17 cellular contexts compared by ENCODE assay signal in the genomic region with DNA sequence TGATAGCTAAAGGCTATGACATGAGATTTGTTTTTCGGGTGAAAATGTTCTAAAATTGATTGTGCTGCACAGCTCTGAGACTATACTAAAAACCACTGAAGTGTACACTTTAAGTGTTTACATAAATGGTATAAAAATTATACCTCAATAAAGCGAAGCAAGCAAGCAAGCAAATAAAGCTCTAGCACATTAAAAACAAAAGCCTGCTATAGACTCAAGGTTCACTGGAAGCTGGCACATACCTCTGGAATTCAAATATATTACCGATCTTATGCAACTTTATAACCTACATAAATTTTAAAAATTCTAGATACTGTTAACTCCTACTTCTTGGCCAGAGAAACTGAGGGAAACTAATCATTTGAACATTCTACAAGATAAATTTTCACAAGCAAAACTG.
"Had no signal": no experiment of that assay in that cellular context is flagged by ENCODE, and none has a peak within 500 bp of the region (broad histone marks: within the 10 kb centered on the region; RNA-seq: fewer than 3 reads in every experiment).

No MANE protein-coding gene starts in this region.

- H3K27me3 Mint-ChIP-seq: activated B cell treated with CpG ODN at 0.5 μM for 24 hours; activated CD4-positive, alpha-beta T cell treated with anti-CD3 and anti-CD28 coated beads for 36 hours; activated naive CD8-positive, alpha-beta T cell treated with anti-CD3 and anti-CD28 coated beads, Interleukin-2, amount 10 ng/mL, durations not matched to agents 7 days and 5 days; naive thymus-derived CD8-positive, alpha-beta T cell; progenitor cell of endocrine pancreas had no signal

- H3K9me3 Mint-ChIP-seq: activated B cell treated with CpG ODN at 0.5 μM for 24 hours; activated naive CD8-positive, alpha-beta T cell treated with anti-CD3 and anti-CD28 coated beads, Interleukin-2, amount 10 ng/mL, durations not matched to agents 7 days and 5 days had no signal

- H3K4me3 Mint-ChIP-seq: activated B cell treated with CpG ODN at 0.5 μM for 24 hours; activated CD4-positive, alpha-beta T cell treated with anti-CD3 and anti-CD28 coated beads for 36 hours; activated naive CD8-positive, alpha-beta T cell treated with anti-CD3 and anti-CD28 coated beads, Interleukin-2, amount 10 ng/mL, durations not matched to agents 7 days and 5 days; naive thymus-derived CD8-positive, alpha-beta T cell had no signal

- H3K36me3 ChIP-seq: lower lobe of right lung, sigmoid colon, thyroid gland had no signal

- H3K27ac Mint-ChIP-seq: activated B cell treated with CpG ODN at 0.5 μM for 24 hours; activated CD4-positive, alpha-beta T cell treated with anti-CD3 and anti-CD28 coated beads for 36 hours; activated naive CD8-positive, alpha-beta T cell treated with anti-CD3 and anti-CD28 coated beads, Interleukin-2, amount 10 ng/mL, durations not matched to agents 7 days and 5 days; naive thymus-derived CD8-positive, alpha-beta T cell; progenitor cell of endocrine pancreas had no signal

- H3K9me3 ChIP-seq: lower lobe of right lung, sigmoid colon, thyroid gland had no signal

- H3K27ac ChIP-seq: heart left ventricle, lower lobe of right lung, sigmoid colon, thyroid gland had no signal

- H3K4me3 ChIP-seq: heart left ventricle, lower lobe of right lung, sigmoid colon, thyroid gland had no signal

- H3K27me3 ChIP-seq: heart left ventricle, sigmoid colon, thyroid gland had no signal

- H3K4me1 ChIP-seq: thyroid gland had no signal

- DNase-seq: activated B cell treated with CpG ODN at 0.5 μM for 24 hours; activated CD4-positive, alpha-beta T cell treated with anti-CD3 and anti-CD28 coated beads for 36 hours; activated CD4-positive, alpha-beta T cell treated with anti-CD3 and anti-CD28 coated beads, Interleukin-2, amount 50 U/mL, for 4 hours; activated naive CD8-positive, alpha-beta T cell treated with anti-CD3 and anti-CD28 coated beads, Interleukin-2, amount 10 ng/mL, durations not matched to agents 7 days and 5 days; cerebellar nuclear complex; heart left ventricle; lower lobe of right lung; mesendoderm; naive thymus-derived CD8-positive, alpha-beta T cell; retina; sigmoid colon; stimulated activated CD4-positive, alpha-beta T cell treated with anti-CD3 and anti-CD28 coated beads, Interleukin-2, amount 100 ng/mL, for 48 hours; stimulated activated CD8-positive, alpha-beta memory T cell treated with anti-CD3 and anti-CD28 coated beads, Interleukin-4, amount 100 ng/mL, for 48 hours; stimulated activated naive CD4-positive, alpha-beta T cell; T1000; thyroid gland had no signal

- ATAC-seq: activated CD4-positive, alpha-beta T cell treated with anti-CD3 and anti-CD28 coated beads for 36 hours; heart left ventricle; lower lobe of right lung; naive thymus-derived CD8-positive, alpha-beta T cell had no signal
